Comparison of ENCODE assay signal across 1 cellular context in genomic region chr9:136341042-136341655, GRCh38.
TF ChIP-seq lines count a peak whose summit lies in the region.

No MANE protein-coding gene starts in this region.

TF ChIP-seq in HEK293, 187 proteins besides CTCF, POLR2A, EP300 and RAD21 (continued from another document):
- no peak for TF ChIP-seq ZNF501 (tag by site-specific recombination; IDR thresholded peaks at IDR 0.05)
- peak; percentile 26; the same call in 1 of the 2 replicates for TF ChIP-seq GLIS2 (tag by site-specific recombination; IDR thresholded peaks at IDR 0.05)
- TF ChIP-seq HIC1 (tag by site-specific recombination; IDR thresholded peaks at IDR 0.05), result peak; percentile 52; the same call in 1 of the 2 replicates
- TF ChIP-seq SCRT2 (tag by site-specific recombination; IDR thresholded peaks at IDR 0.05), result 0 out of 2 replicates have a peak, but pooled peaks have one; percentile 21
- TF ChIP-seq, protein P1, sequence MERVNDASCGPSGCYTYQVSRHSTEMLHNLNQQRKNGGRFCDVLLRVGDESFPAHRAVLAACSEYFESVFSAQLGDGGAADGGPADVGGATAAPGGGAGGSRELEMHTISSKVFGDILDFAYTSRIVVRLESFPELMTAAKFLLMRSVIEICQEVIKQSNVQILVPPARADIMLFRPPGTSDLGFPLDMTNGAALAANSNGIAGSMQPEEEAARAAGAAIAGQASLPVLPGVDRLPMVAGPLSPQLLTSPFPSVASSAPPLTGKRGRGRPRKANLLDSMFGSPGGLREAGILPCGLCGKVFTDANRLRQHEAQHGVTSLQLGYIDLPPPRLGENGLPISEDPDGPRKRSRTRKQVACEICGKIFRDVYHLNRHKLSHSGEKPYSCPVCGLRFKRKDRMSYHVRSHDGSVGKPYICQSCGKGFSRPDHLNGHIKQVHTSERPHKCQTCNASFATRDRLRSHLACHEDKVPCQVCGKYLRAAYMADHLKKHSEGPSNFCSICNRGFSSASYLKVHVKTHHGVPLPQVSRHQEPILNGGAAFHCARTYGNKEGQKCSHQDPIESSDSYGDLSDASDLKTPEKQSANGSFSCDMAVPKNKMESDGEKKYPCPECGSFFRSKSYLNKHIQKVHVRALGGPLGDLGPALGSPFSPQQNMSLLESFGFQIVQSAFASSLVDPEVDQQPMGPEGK (tag by site-specific recombination; IDR thresholded peaks at IDR 0.05), result 0 out of 2 replicates have a peak, but pooled peaks have one; percentile 12
